In genomic region chr19:4597278-4597974, GRCh38 we compare ENCODE assay signal across 10 cellular contexts. TPM values are rescaled to one million over a fixed set of nuclear protein-coding genes. Genes with fewer than 3 reads are reported as not detected.
DNase-seq lines count a peak whose midpoint lies in the region; ATAC-seq, FAIRE-seq and TF ChIP-seq lines count a peak whose summit lies in the region.
"Had no signal": no experiment of that assay in that cellular context is flagged by ENCODE, and none has a peak within 500 bp of the region (broad histone marks: within the 10 kb centered on the region; RNA-seq: fewer than 3 reads in every experiment).

No MANE protein-coding gene starts in this region.

- intact Hi-C loops in HepG2 (cut with micrococcal nuclease; ENCODE audit: unreplicated experiment): no loop called here

- POLR2A ChIA-PET in WTC11 (lab: Charles Lee): interaction anchor here (0.6 to 1.1 kb wide), 4 partner anchors 11 to 50 kb away, joined by 3 to 6 read pairs (median 3); no protein-coding TSS in a partner anchor
- POLR2A ChIA-PET in HepG2 (lab: Yijun Ruan, JAX): no interaction called here

- H3K4me1 Mint-ChIP-seq in WTC11: peaks cover 13% of the 10 kb centered on the region

- H3K27ac Mint-ChIP-seq in WTC11: no peak overlapping the region

- H3K27me3 Mint-ChIP-seq in WTC11 (ENCODE audit: low read depth): peaks cover 71% of the 10 kb centered on the region

- no peaks in the 10 kb centered on the region for H3K36me3 ChIP-seq in BLaER1
- no peaks in the 10 kb centered on the region for H3K36me3 ChIP-seq in HepG2 (replicated peaks in 1 of 2; ENCODE audit: control insufficient read depth in 1 of 2, insufficient read depth in 2 of 2, low read length in 2 of 2)

- H3K4me1 ChIP-seq in BLaER1 (peaks cover 21% of the 10 kb centered on the region), HepG2 (ENCODE audit: insufficient read depth, low read length) (peaks cover 32% of the 10 kb centered on the region)

- in situ Hi-C loops in GM13977 (cut with MboI; ENCODE audit: low pct_unique_long_range_greater_than_20kb, low sequenced_read_pairs, unreplicated experiment): no loop called here
- in situ Hi-C loops in HepG2 (cut with HindIII; ENCODE audit: extremely low pct_ligation_motif_present, low pct_unique_long_range_greater_than_20kb): no loop called here

- peak overlapping the region; percentile 52; the same call in 1 of the 2 replicates for H3K4me3 ChIP-seq in BLaER1
- H3K4me3 ChIP-seq in HepG2 (replicated peaks in 1 of 3; ENCODE audit: insufficient read depth in 1 of 3, low read depth in 2 of 3, low read length in 3 of 3): peak overlapping the region; percentile 5 to 64 (median 38); a peak in 4 of 6 replicates

- no TSS peak for BruUV-seq in HepG2 (replicated peaks; lab: Mats Ljungman, UMichigan)

- peak; percentile 59 for ATAC-seq in WTC11
- peak; percentile 31 for ATAC-seq in HepG2
- ATAC-seq in HG02973 (IDR thresholded peaks at IDR 0.05; ENCODE audit: unreplicated experiment): no peak

- no peaks in the 10 kb centered on the region for H3K9me3 ChIP-seq in BLaER1
- H3K9me3 ChIP-seq in HepG2 (ENCODE audit: low read length): no peaks in the 10 kb centered on the region

- no peaks in the 10 kb centered on the region for H3K36me3 Mint-ChIP-seq in WTC11

- H3K9ac ChIP-seq in BLaER1 (no peak overlapping the region; the same call in 1 of the 2 replicates), HepG2 (ENCODE audit: insufficient read depth, low read depth, low read length) (no peak overlapping the region)

- no peak overlapping the region for H2AFZ ChIP-seq in HepG2 (ENCODE audit: low read length)

- H3K9me3 Mint-ChIP-seq in WTC11: no peaks in the 10 kb centered on the region
- H3K9me3 Mint-ChIP-seq: IgD-negative memory B cell had no signal

- H3K4me3 Mint-ChIP-seq in WTC11: peak overlapping the region; percentile 74

- 4% methylated on average over 12 of the region's 27 CpGs for WGBS in HepG2 (ENCODE audit: low lambda C conversion rate)

- DNase-seq in GM13977 (ENCODE audit: low spot score) (peak; percentile 74), WTC11 (ENCODE audit: low spot score) (peak; percentile 86), HepG2 (ENCODE audit: low spot score) (no peak), hepatic stellate cell (ENCODE audit: low spot score) (no peak), DMS79 (lab: John Stamatoyannopoulos, UW) (no peak)
- no peak for DNase-seq in activated CD4-positive, CD25-positive, alpha-beta regulatory T cell treated with anti-CD3 and anti-CD28 coated beads, Interleukin-2, amount 50 U/mL, for 72 hours

- TF ChIP-seq CTCF in GM13977 (IDR thresholded peaks at IDR 0.05; ENCODE audit: extremely low read depth, insufficient read depth, missing control alignments): no peak
- TF ChIP-seq CTCF in WTC11 (IDR thresholded peaks at IDR 0.05): no peak
- TF ChIP-seq CTCF in HepG2 (CRISPR knock-in tag; IDR thresholded peaks at IDR 0.05): no peak

- TF ChIP-seq EP300 in HepG2 (IDR thresholded peaks at IDR 0.05; ENCODE audit: low read depth in 2 of 2, low read length in 2 of 2): no peak
- no peak for TF ChIP-seq EP300 in HepG2 (CRISPR knock-in tag; IDR thresholded peaks at IDR 0.05; ENCODE audit: borderline replicate concordance)

- no peaks in the 10 kb centered on the region for H3K27me3 ChIP-seq in BLaER1
- peaks cover 1 to 7% of the 10 kb centered on the region in 2 experiments; a peak in 3 of 5 replicates for H3K27me3 ChIP-seq in HepG2 (ENCODE audit: control insufficient read depth in 1 of 2, insufficient read depth in 2 of 2, low read length in 2 of 2)

- CTCF ChIA-PET in WTC11 (lab: Charles Lee) (interaction anchor here (0.5 to 3.9 kb wide), 24 partner anchors 8 to 970 kb away, joined by 3 to 48 read pairs (median 7); partner anchors contain the start of genes PLIN5, SH3GL1 and TINCR), HepG2 (lab: Yijun Ruan, JAX; ENCODE audit: low intra/inter-chr PET ratio, low total read pairs) (no interaction called here)

- H4K20me1 ChIP-seq in BLaER1: no peaks in the 10 kb centered on the region
- no peaks in the 10 kb centered on the region for H4K20me1 ChIP-seq in HepG2 (ENCODE audit: insufficient read depth, low read length)

- TF ChIP-seq RAD21 in HepG2 (CRISPR knock-in tag; IDR thresholded peaks at IDR 0.05): no peak

- TF ChIP-seq POLR2A in HepG2 (IDR thresholded peaks at IDR 0.05; ENCODE audit: insufficient read depth in 1 of 2, low read depth in 2 of 2, low read length in 2 of 2): no peak

- FAIRE-seq in HepG2 (lab: Jason Lieb, UNC): no peak

- H3K79me2 ChIP-seq in HepG2 (ENCODE audit: insufficient read depth, low read length): no peaks in the 10 kb centered on the region

- no peak overlapping the region for H3K27ac ChIP-seq in BLaER1
- H3K27ac ChIP-seq in HepG2 (ENCODE audit: extremely low read length, insufficient read depth, low read length): no peak overlapping the region

- H3K4me2 ChIP-seq in BLaER1 (peak overlapping the region; percentile 77), HepG2 (ENCODE audit: low read depth, low read length) (peak overlapping the region; percentile 72)

RNA-seq across cellular contexts. Expression of gene SEMA6B, which starts 37.9 kb away (rescaled TPM):
- 45.1 to 52.1 TPM (median 49.1 TPM) in 3 replicates for total RNA-seq in WTC11 (2021)
- total RNA-seq in HepG2 (2016; rRNA removed; fragmentation: Illumina TruSeq; extraction: Trizol): 37.0 and 67.1 TPM in 2 replicates
- total RNA-seq in HepG2 (2016; cell fraction: cytosol; rRNA removed; fragmentation: Illumina TruSeq; extraction: Trizol; ENCODE audit: low read depth): 14.3 and 14.5 TPM in 2 replicates
- 29.9 and 68.6 TPM in 2 replicates for total RNA-seq in HepG2 (2016; cell fraction: insoluble cytoplasmic fraction; rRNA removed; fragmentation: Illumina TruSeq; extraction: Trizol)
- total RNA-seq in HepG2 (2016; cell fraction: membrane; rRNA removed; fragmentation: Illumina TruSeq; extraction: Trizol): 59.5 and 62.2 TPM in 2 replicates
- total RNA-seq in HepG2 (2016; cell fraction: nucleus; rRNA removed; fragmentation: Illumina TruSeq; extraction: Trizol): 51.6 and 59.6 TPM in 2 replicates
- 45.5 and 56.2 TPM in 2 replicates for polyA plus RNA-seq in HepG2 (2011; rRNA removed)
- 55.1 and 78.1 TPM in 2 replicates for polyA plus RNA-seq in HepG2 (2011; cell fraction: cytosol; rRNA removed)
- polyA plus RNA-seq in HepG2 (2011; cell fraction: nucleus; rRNA removed): 60.7 and 73.5 TPM in 2 replicates
- polyA plus RNA-seq in HepG2 (2012): 31.8 and 42.2 TPM in 2 replicates
- polyA plus RNA-seq in HepG2 (2016; cell fraction: cytosol; fragmentation: Illumina TruSeq; extraction: Trizol; ENCODE audit: low read depth): 17.9 and 18.2 TPM in 2 replicates
- 55.9 and 71.2 TPM in 2 replicates for polyA plus RNA-seq in HepG2 (2016; cell fraction: insoluble cytoplasmic fraction; fragmentation: Illumina TruSeq; extraction: Trizol; ENCODE audit: low read depth)
- polyA plus RNA-seq in HepG2 (2016; cell fraction: membrane; fragmentation: Illumina TruSeq; extraction: Trizol; ENCODE audit: low read depth): 62.0 and 68.4 TPM in 2 replicates
- polyA plus RNA-seq in HepG2 (2016; cell fraction: nucleus; fragmentation: Illumina TruSeq; extraction: Trizol; ENCODE audit: insufficient read depth, low read depth): 120 and 123 TPM in 2 replicates
- 0.23 and 250 TPM in 2 replicates for polyA minus RNA-seq in HepG2 (2011; rRNA and poly(A)+ RNA removed; ENCODE audit: low replicate concordance)
- polyA minus RNA-seq in HepG2 (2011; cell fraction: cytosol; rRNA and poly(A)+ RNA removed): 72.0 and 86.5 TPM in 2 replicates
- polyA minus RNA-seq in HepG2 (2011; cell fraction: nucleus; rRNA and poly(A)+ RNA removed): 23.2 and 24.5 TPM in 2 replicates
- polyA plus RNA-seq: IgD-negative memory B cell had no signal

RNA-seq across cellular contexts. Expression of gene TNFAIP8L1, which starts 41.9 kb away (rescaled TPM):
- total RNA-seq in WTC11 (2021) (8.3 to 8.7 TPM (median 8.6 TPM) in 3 replicates), HepG2 (2016; rRNA removed; fragmentation: Illumina TruSeq; extraction: Trizol) (18.9 and 21.4 TPM in 2 replicates)
- total RNA-seq in HepG2 (2016; cell fraction: cytosol; rRNA removed; fragmentation: Illumina TruSeq; extraction: Trizol; ENCODE audit: low read depth): 5.7 and 6.2 TPM in 2 replicates
- 15.8 and 20.8 TPM in 2 replicates for total RNA-seq in HepG2 (2016; cell fraction: insoluble cytoplasmic fraction; rRNA removed; fragmentation: Illumina TruSeq; extraction: Trizol)
- 17.1 and 17.6 TPM in 2 replicates for total RNA-seq in HepG2 (2016; cell fraction: membrane; rRNA removed; fragmentation: Illumina TruSeq; extraction: Trizol)
- total RNA-seq in HepG2 (2016; cell fraction: nucleus; rRNA removed; fragmentation: Illumina TruSeq; extraction: Trizol): 9.7 and 12.6 TPM in 2 replicates
- 13.4 and 14.2 TPM in 2 replicates for polyA plus RNA-seq in HepG2 (2011; rRNA removed)
- polyA plus RNA-seq in HepG2 (2011; cell fraction: cytosol; rRNA removed): 16.1 and 16.8 TPM in 2 replicates
- polyA plus RNA-seq in HepG2 (2011; cell fraction: nucleus; rRNA removed): 7.6 and 8.4 TPM in 2 replicates
- polyA plus RNA-seq in HepG2 (2012): 11.6 and 15.1 TPM in 2 replicates
- polyA plus RNA-seq in HepG2 (2016; cell fraction: cytosol; fragmentation: Illumina TruSeq; extraction: Trizol; ENCODE audit: low read depth): 5.3 and 5.7 TPM in 2 replicates
- 20.0 and 23.7 TPM in 2 replicates for polyA plus RNA-seq in HepG2 (2016; cell fraction: insoluble cytoplasmic fraction; fragmentation: Illumina TruSeq; extraction: Trizol; ENCODE audit: low read depth)
- 13.6 and 14.4 TPM in 2 replicates for polyA plus RNA-seq in HepG2 (2016; cell fraction: membrane; fragmentation: Illumina TruSeq; extraction: Trizol; ENCODE audit: low read depth)
- 15.4 and 17.2 TPM in 2 replicates for polyA plus RNA-seq in HepG2 (2016; cell fraction: nucleus; fragmentation: Illumina TruSeq; extraction: Trizol; ENCODE audit: insufficient read depth, low read depth)
- 2.7 and 20.5 TPM in 2 replicates for polyA minus RNA-seq in HepG2 (2011; rRNA and poly(A)+ RNA removed; ENCODE audit: low replicate concordance)
- polyA minus RNA-seq in HepG2 (2011; cell fraction: cytosol; rRNA and poly(A)+ RNA removed): 10.1 and 10.4 TPM in 2 replicates
- 8.8 and 9.0 TPM in 2 replicates for polyA minus RNA-seq in HepG2 (2011; cell fraction: nucleus; rRNA and poly(A)+ RNA removed)

RNA-seq across cellular contexts. Expression of gene LRG1, which starts 57.6 kb away (rescaled TPM):
- total RNA-seq in WTC11 (2021): 0.81 to 1.2 TPM (median 0.87 TPM) in 3 replicates
- total RNA-seq in HepG2 (2016; rRNA removed; fragmentation: Illumina TruSeq; extraction: Trizol): 7.1 and 12.0 TPM in 2 replicates
- total RNA-seq in HepG2 (2016; cell fraction: cytosol; rRNA removed; fragmentation: Illumina TruSeq; extraction: Trizol; ENCODE audit: low read depth): 2.0 and 2.2 TPM in 2 replicates
- 5.8 and 13.0 TPM in 2 replicates for total RNA-seq in HepG2 (2016; cell fraction: insoluble cytoplasmic fraction; rRNA removed; fragmentation: Illumina TruSeq; extraction: Trizol)
- total RNA-seq in HepG2 (2016; cell fraction: membrane; rRNA removed; fragmentation: Illumina TruSeq; extraction: Trizol): 4.2 and 4.7 TPM in 2 replicates
- total RNA-seq in HepG2 (2016; cell fraction: nucleus; rRNA removed; fragmentation: Illumina TruSeq; extraction: Trizol): 10.2 and 12.3 TPM in 2 replicates
- 39.3 and 48.9 TPM in 2 replicates for polyA plus RNA-seq in HepG2 (2011; rRNA removed)
- polyA plus RNA-seq in HepG2 (2011; cell fraction: cytosol; rRNA removed): 33.3 and 38.7 TPM in 2 replicates
- polyA plus RNA-seq in HepG2 (2011; cell fraction: nucleus; rRNA removed): 12.1 and 16.5 TPM in 2 replicates
- 8.4 and 14.3 TPM in 2 replicates for polyA plus RNA-seq in HepG2 (2012)
- 2.4 and 2.6 TPM in 2 replicates for polyA plus RNA-seq in HepG2 (2016; cell fraction: cytosol; fragmentation: Illumina TruSeq; extraction: Trizol; ENCODE audit: low read depth)
- 6.6 and 8.6 TPM in 2 replicates for polyA plus RNA-seq in HepG2 (2016; cell fraction: insoluble cytoplasmic fraction; fragmentation: Illumina TruSeq; extraction: Trizol; ENCODE audit: low read depth)
- polyA plus RNA-seq in HepG2 (2016; cell fraction: membrane; fragmentation: Illumina TruSeq; extraction: Trizol; ENCODE audit: low read depth): 4.2 and 4.9 TPM in 2 replicates
- 20.0 and 22.9 TPM in 2 replicates for polyA plus RNA-seq in HepG2 (2016; cell fraction: nucleus; fragmentation: Illumina TruSeq; extraction: Trizol; ENCODE audit: insufficient read depth, low read depth)
- 0.77 and 28.9 TPM in 2 replicates for polyA minus RNA-seq in HepG2 (2011; rRNA and poly(A)+ RNA removed; ENCODE audit: low replicate concordance)
- 12.1 and 23.5 TPM in 2 replicates for polyA minus RNA-seq in HepG2 (2011; cell fraction: cytosol; rRNA and poly(A)+ RNA removed)
- polyA minus RNA-seq in HepG2 (2011; cell fraction: nucleus; rRNA and poly(A)+ RNA removed): 3.2 and 5.6 TPM in 2 replicates
- total RNA-seq: RPMI7951 had no signal

Comparison
In these comparisons a context has a peak if more than half of its experiments do, and no peak if none do; other contexts are left out.
1. DNase-seq: peak in GM13977 (single experiment) and WTC11 (single experiment); none in HepG2 (single experiment), hepatic stellate cell (single experiment), activated CD4-positive, CD25-positive, alpha-beta regulatory T cell treated with anti-CD3 and anti-CD28 coated beads, Interleukin-2, amount 50 U/mL, for 72 hours (single experiment) and DMS79 (single experiment).